Comparison of ENCODE assay signal across 31 cellular contexts in the genomic region with DNA sequence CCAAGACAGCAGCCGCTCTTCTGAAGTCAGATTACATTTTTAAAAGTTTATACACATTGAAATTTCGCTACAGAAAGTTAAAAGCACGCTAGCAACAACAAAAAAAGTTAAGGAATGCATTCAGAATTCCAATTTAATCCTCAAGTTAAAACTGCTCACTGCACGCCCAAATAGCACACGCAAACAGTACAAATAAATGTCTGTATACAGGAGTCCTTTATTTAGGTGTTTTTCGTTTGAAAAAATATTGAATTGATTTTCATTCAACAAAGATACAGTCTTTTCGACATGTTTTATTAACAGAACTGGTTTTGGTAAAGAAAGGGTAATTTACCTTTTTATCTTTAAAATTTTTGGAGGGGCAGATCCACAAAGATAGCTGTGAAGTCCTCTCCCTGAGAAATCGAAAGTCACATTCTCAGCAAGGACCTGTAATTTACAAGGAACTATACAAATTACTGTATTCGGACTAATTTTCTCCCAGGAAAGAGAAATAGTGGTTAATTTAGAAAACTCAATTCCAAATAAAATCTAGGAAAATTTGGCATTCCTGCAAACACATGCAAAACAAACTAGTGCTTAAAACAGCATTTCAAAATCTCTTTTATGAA. TPM values are rescaled to one million over a fixed set of nuclear protein-coding genes. Genes with fewer than 3 reads are reported as not detected.
DNase-seq lines count a peak whose midpoint lies in the region; ATAC-seq, FAIRE-seq and TF ChIP-seq lines count a peak whose summit lies in the region.
"Had no signal": no experiment of that assay in that cellular context is flagged by ENCODE, and none has a peak within 500 bp of the region (broad histone marks: within the 10 kb centered on the region; RNA-seq: fewer than 3 reads in every experiment).

No MANE protein-coding gene starts in this region.

- H2AFZ ChIP-seq in K562 (ENCODE audit: low read depth, low read length) (no peak overlapping the region), Karpas-422 (ENCODE audit: low read length) (no peak overlapping the region)
- H2AFZ ChIP-seq: GM23248, parathyroid adenoma had no signal

- H3K9me3 ChIP-seq in K562 (replicated peaks; ENCODE audit: control insufficient read depth, insufficient read depth, low read depth, low read length) (no peaks in the 10 kb centered on the region; the same call in 1 of the 2 replicates), muscle layer of colon (ENCODE audit: low read length) (no peaks in the 10 kb centered on the region), transverse colon (no peaks in the 10 kb centered on the region), Karpas-422 (ENCODE audit: low read length) (no peaks in the 10 kb centered on the region)
- no peaks in the 10 kb centered on the region for H3K9me3 ChIP-seq in CD8-positive, alpha-beta T cell (ENCODE audit: low read length)
- H3K9me3 ChIP-seq: SK-N-SH, stomach had no signal

- DNase-seq in NCI-H510A treated with DMSO at 0.1 percent for 48 hours (lab: John Stamatoyannopoulos, UW), result peak; percentile 58
- DNase-seq in NCI-H510A (lab: John Stamatoyannopoulos, UW), result no peak
- DNase-seq in K562 (ENCODE audit: extremely low read depth in 1 of 4, low spot score in 3 of 4), result no peak
- DNase-seq in transverse colon, result no peak
- no peak for DNase-seq in Karpas-422
- no peak for DNase-seq in activated CD8-positive, alpha-beta memory T cell treated with anti-CD3 and anti-CD28 coated beads, Interleukin-2, amount 50 U/mL, for 48 hours
- DNase-seq in CD8-positive, alpha-beta T cell, result no peak
- DNase-seq: activated CD4-positive, alpha-beta T cell treated with anti-CD3 and anti-CD28 coated beads, Interleukin-2, amount 10 ng/mL, durations not matched to agents 7 days and 5 days; AML-193; aorta; central memory CD4-positive, alpha-beta T cell; dermis blood vessel endothelial cell; GF-D8; GM23248; head of caudate nucleus; NCI-H187; RPMI8226; stomach; T-helper 17 cell had no signal

- H3K36me3 Mint-ChIP-seq in CD8-positive, alpha-beta T cell, result no peaks in the 10 kb centered on the region
- H3K36me3 Mint-ChIP-seq: natural killer cell treated with Interleukin-12 subunit alpha and Interleukin-12 subunit beta and Interleukin-15 and Interleukin-18, amount 100 ng/mL, for 72 hours had no signal

- no peak for TF ChIP-seq POLR2A in K562 (conservative IDR thresholded peaks at IDR 0.05)
- no peak for TF ChIP-seq POLR2A in transverse colon (IDR thresholded peaks at IDR 0.05)

- no peak for FAIRE-seq in K562 (lab: Jason Lieb, UNC)

- 0% methylated on average over 8 of the region's 9 CpGs for WGBS in K562 (ENCODE audit: insufficient coverage, low coverage, missing lambda C conversion rate)
- 11 to 14% methylated on average over 9 of the region's 9 CpGs for WGBS in transverse colon (ENCODE audit: low coverage in 1 of 2), 2 donors

- BruUV-seq in K562 (replicated peaks; lab: Mats Ljungman, UMichigan), result no TSS peak

- peaks cover 22 to 57% of the 10 kb centered on the region in 2 experiments; a peak in 4 of 5 replicates for H3K27me3 ChIP-seq in K562 (ENCODE audit: control insufficient read depth in 2 of 2, insufficient read depth in 2 of 2, low read length in 2 of 2)
- peaks cover 0 to 13% of the 10 kb centered on the region in 2 donors for H3K27me3 ChIP-seq in muscle layer of colon (ENCODE audit: control insufficient read depth in 1 of 2, insufficient read depth in 2 of 2, low read length in 2 of 2)
- peaks cover 97% of the 10 kb centered on the region for H3K27me3 ChIP-seq in transverse colon
- no peaks in the 10 kb centered on the region for H3K27me3 ChIP-seq in Karpas-422 (ENCODE audit: low read length)
- H3K27me3 ChIP-seq in CD8-positive, alpha-beta T cell (ENCODE audit: insufficient read depth, low read length), result peaks cover 44% of the 10 kb centered on the region

- H3K9me1 ChIP-seq in K562 (ENCODE audit: control insufficient read depth, insufficient read depth, low read length), result no peaks in the 10 kb centered on the region

- in situ Hi-C loops in K562 (cut with MboI), result no loop called here
- in situ Hi-C loops in transverse colon (cut with MboI; ENCODE audit: low pct_ligation_motif_present in 1 of 4, low pct_unique_long_range_greater_than_20kb in 1 of 4, low sequenced_read_pairs in 3 of 4), result loop anchor here in 1 of 4 donors (10.0 kb wide), 1 partner anchor 94 kb away; a partner anchor contains a TSS

- TF ChIP-seq RAD21 in K562 (CRISPR knock-in tag; conservative IDR thresholded peaks at IDR 0.05 in 1 of 2, IDR thresholded peaks at IDR 0.05 in 1 of 2), result no peak

- TF ChIP-seq CTCF in K562 (IDR thresholded peaks at IDR 0.05 in 2 of 3, conservative IDR thresholded peaks at IDR 0.05 in 1 of 3; ENCODE audit: insufficient read depth in 2 of 3, low read depth in 1 of 3, low read length in 3 of 3) (no peak), transverse colon (IDR thresholded peaks at IDR 0.05) (no peak)
- no peak for TF ChIP-seq CTCF in CD8-positive, alpha-beta T cell (IDR thresholded peaks at IDR 0.05)

- POLR2A ChIA-PET in K562 (lab: Yijun Ruan, JAX), result no interaction called here
- POLR2A ChIA-PET in CD8-positive, alpha-beta T cell (lab: Charles Lee), result no interaction called here

- peaks cover 43% of the 10 kb centered on the region for H3K4me1 Mint-ChIP-seq in CD8-positive, alpha-beta T cell (ENCODE audit: low read depth)

- H3K27ac ChIP-seq in K562 (ENCODE audit: extremely low read depth, low read depth, low read length) (no peak overlapping the region), muscle layer of colon (ENCODE audit: low read depth, low read length) (peak overlapping the region; percentile 95), transverse colon (peak overlapping the region; percentile 86 to 94 (median 90)), Karpas-422 (ENCODE audit: low read length) (no peak overlapping the region)
- H3K27ac ChIP-seq in CD8-positive, alpha-beta T cell (ENCODE audit: low read depth, low read length), result no peak overlapping the region
- H3K27ac ChIP-seq: GM23248, parathyroid adenoma, upper lobe of left lung, VCaP had no signal

- CTCF ChIA-PET in K562 (lab: Yijun Ruan, JAX; ENCODE audit: low intra/inter-chr PET ratio), result no interaction called here
- CTCF ChIA-PET in CD8-positive, alpha-beta T cell (lab: Charles Lee), result no interaction called here

- ATAC-seq in K562, result no peak
- no peak for ATAC-seq in CD8-positive, alpha-beta T cell
- ATAC-seq: activated naive CD4-positive, alpha-beta T cell treated with anti-CD3 and anti-CD28 coated beads, Interleukin-2, amount 50 U/mL, for 72 hours; activated T-helper 17 cell treated with anti-CD3 and anti-CD28 coated beads, Interleukin-2, amount 50 U/mL, for 72 hours; left lobe of liver; sciatic nerve; T-helper 17 cell had no signal

- H3K9me3 Mint-ChIP-seq in CD8-positive, alpha-beta T cell, result no peaks in the 10 kb centered on the region
- H3K9me3 Mint-ChIP-seq: activated T-helper 17 cell treated with anti-CD3 and anti-CD28 coated beads, Interleukin-2, amount 50 U/mL, for 72 hours; natural killer cell treated with Interleukin-12 subunit alpha and Interleukin-12 subunit beta and Interleukin-15 and Interleukin-18, amount 100 ng/mL, for 72 hours had no signal

- no peak overlapping the region for H3K27ac Mint-ChIP-seq in CD8-positive, alpha-beta T cell
- H3K27ac Mint-ChIP-seq: activated CD4-positive, alpha-beta T cell treated with anti-CD3 and anti-CD28 coated beads, Interleukin-2, amount 10 ng/mL, durations not matched to agents 7 days and 5 days; activated naive CD4-positive, alpha-beta T cell treated with anti-CD3 and anti-CD28 coated beads, Interleukin-2, amount 50 U/mL, for 72 hours; activated T-helper 17 cell treated with anti-CD3 and anti-CD28 coated beads, Interleukin-2, amount 50 U/mL, for 72 hours; natural killer cell treated with Interleukin-12 subunit alpha and Interleukin-12 subunit beta and Interleukin-15 and Interleukin-18, amount 100 ng/mL, for 72 hours; T-helper 17 cell had no signal

- H3K36me3 ChIP-seq in K562 (ENCODE audit: control insufficient read depth, insufficient read depth, low read length) (no peaks in the 10 kb centered on the region), muscle layer of colon (ENCODE audit: insufficient read depth, low read length) (no peaks in the 10 kb centered on the region), transverse colon (no peaks in the 10 kb centered on the region), Karpas-422 (ENCODE audit: insufficient read depth, low read length) (no peaks in the 10 kb centered on the region)
- no peaks in the 10 kb centered on the region for H3K36me3 ChIP-seq in CD8-positive, alpha-beta T cell (ENCODE audit: insufficient read depth, low read length)
- H3K36me3 ChIP-seq: stomach, upper lobe of left lung had no signal

- peaks cover 82% of the 10 kb centered on the region for H3K27me3 Mint-ChIP-seq in CD8-positive, alpha-beta T cell (ENCODE audit: low read depth)

- H4K20me1 ChIP-seq in K562 (replicated peaks; ENCODE audit: control insufficient read depth, insufficient read depth, low read length) (0 out of 2 replicates have a peak, but pooled peaks cover 3% of the 10 kb centered on the region), Karpas-422 (ENCODE audit: insufficient read depth, low read depth, low read length) (no peaks in the 10 kb centered on the region)

- H3K4me3 ChIP-seq in K562 (no peak overlapping the region), muscle layer of colon (ENCODE audit: low read depth in 1 of 2, low read length in 2 of 2) (peak overlapping the region; percentile 22 to 95), transverse colon (peak overlapping the region in 3 of 4 donors; percentile 7 to 55 (median 46)), Karpas-422 (ENCODE audit: low read length) (no peak overlapping the region)
- H3K4me3 ChIP-seq in CD8-positive, alpha-beta T cell (ENCODE audit: low read depth, low read length), result no peak overlapping the region
- H3K4me3 ChIP-seq: GM23248, upper lobe of left lung had no signal

- no peak for TF ChIP-seq EP300 in K562 (IDR thresholded peaks at IDR 0.05; ENCODE audit: low read length)
- no peak for TF ChIP-seq EP300 in transverse colon (IDR thresholded peaks at IDR 0.05; ENCODE audit: low read depth)

- H3K4me2 ChIP-seq in K562 (ENCODE audit: insufficient read depth, low read length), result no peak overlapping the region
- no peak overlapping the region for H3K4me2 ChIP-seq in Karpas-422 (ENCODE audit: low read depth, low read length, poor library complexity, severe bottlenecking)
- H3K4me2 ChIP-seq: SK-N-SH had no signal

- H3K4me1 ChIP-seq in K562 (replicated peaks in 1 of 2; ENCODE audit: control insufficient read depth in 2 of 2, insufficient read depth in 2 of 2, low read length in 2 of 2) (peaks cover 0 to 28% of the 10 kb centered on the region in 2 experiments; a peak in 2 of 5 replicates), muscle layer of colon (ENCODE audit: insufficient read depth, low read length) (peaks cover 43% of the 10 kb centered on the region), transverse colon (peaks cover 0 to 40% (median 4%) of the 10 kb centered on the region in 4 donors), Karpas-422 (ENCODE audit: low read length) (peaks cover 5% of the 10 kb centered on the region; the same call in 1 of the 2 replicates)
- peaks cover 10% of the 10 kb centered on the region for H3K4me1 ChIP-seq in CD8-positive, alpha-beta T cell (ENCODE audit: insufficient read depth, low read length)
- H3K4me1 ChIP-seq: parathyroid adenoma had no signal

- intact Hi-C loops in K562 (cut with micrococcal nuclease) (no loop called here), transverse colon (cut with DNase I; ENCODE audit: low total_unique reads) (no loop called here)
- intact Hi-C loops in CD8-positive, alpha-beta T cell (cut with DNase I, micrococcal nuclease), result no loop called here

- no peaks in the 10 kb centered on the region for H3K9me2 ChIP-seq in Karpas-422 (replicated peaks; ENCODE audit: insufficient read depth, low read length)
- H3K9me2 ChIP-seq: SK-N-SH had no signal

- H3K79me2 ChIP-seq in K562 (ENCODE audit: control insufficient read depth, insufficient read depth, low read length) (no peaks in the 10 kb centered on the region), Karpas-422 (ENCODE audit: low read length) (no peaks in the 10 kb centered on the region)
- H3K79me2 ChIP-seq: parathyroid adenoma had no signal

- H3K4me3 Mint-ChIP-seq in CD8-positive, alpha-beta T cell, result no peak overlapping the region
- H3K4me3 Mint-ChIP-seq: activated CD4-positive, alpha-beta T cell treated with anti-CD3 and anti-CD28 coated beads, Interleukin-2, amount 10 ng/mL, durations not matched to agents 7 days and 5 days; activated T-helper 17 cell treated with anti-CD3 and anti-CD28 coated beads, Interleukin-2, amount 50 U/mL, for 72 hours; natural killer cell treated with Interleukin-12 subunit alpha and Interleukin-12 subunit beta and Interleukin-15 and Interleukin-18, amount 100 ng/mL, for 72 hours; T-helper 17 cell had no signal

- H3K9ac ChIP-seq in K562 (ENCODE audit: insufficient read depth in 1 of 2, low read depth in 2 of 2, low read length in 2 of 2), result no peak overlapping the region
- peak overlapping the region; percentile 97 for H3K9ac ChIP-seq in muscle layer of colon (ENCODE audit: low read length)
- no peak overlapping the region for H3K9ac ChIP-seq in Karpas-422 (ENCODE audit: low read length)
- H3K9ac ChIP-seq: GM23248, parathyroid adenoma, SK-N-SH had no signal

RNA-seq across cellular contexts. Expression of a gene that starts 4.4 kb away (rescaled TPM):
- not detected in 2 replicates for total RNA-seq in K562 (2011; cell fraction: chromatin; rRNA removed; ENCODE audit: low replicate concordance)
- not detected in 2 replicates for total RNA-seq in K562 (2011; cell fraction: nucleolus; rRNA removed)
- total RNA-seq in K562 (2011; cell fraction: nucleoplasm; rRNA removed), result not detected in 2 replicates
- not detected in 2 replicates for total RNA-seq in K562 (2014; rRNA removed)
- not detected in 2 replicates for total RNA-seq in K562 (2014; rRNA removed; fragmentation: Illumina TruSeq; extraction: Trizol)
- not detected in 2 replicates for total RNA-seq in K562 (2015; rRNA removed; fragmentation: Illumina TruSeq; extraction: Trizol)
- not detected in 2 replicates for total RNA-seq in K562 (2021)
- polyA plus RNA-seq in K562 (2011; rRNA removed), result not detected in 2 replicates
- polyA plus RNA-seq in K562 (2011; cell fraction: cytosol; rRNA removed), result not detected in 2 replicates
- not detected in 2 replicates for polyA plus RNA-seq in K562 (2011; cell fraction: nucleus; rRNA removed)
- not detected in 2 replicates for polyA plus RNA-seq in K562 (2012)
- polyA plus RNA-seq in K562 (2014; fragmentation: Illumina TruSeq; extraction: Trizol), result not detected in 2 replicates
- not detected for polyA plus RNA-seq in K562 (2014; fragmentation: Nextera tagmentation; extraction: Ambion mirVana)
- polyA plus RNA-seq in K562 (2014; rRNA removed), result not detected in 2 replicates
- polyA minus RNA-seq in K562 (2011; rRNA and poly(A)+ RNA removed), result not detected in 2 replicates
- polyA minus RNA-seq in K562 (2011; cell fraction: cytosol; rRNA and poly(A)+ RNA removed), result not detected in 2 replicates
- not detected in 2 replicates for polyA minus RNA-seq in K562 (2011; cell fraction: nucleus; rRNA and poly(A)+ RNA removed)
- total RNA-seq in transverse colon, result 10 to 100 TPM in 2 of 4 donors, 1 to 10 TPM in 2; 7.0 to 11.1 (median 9.7) TPM
- total RNA-seq in Karpas-422 (2014; rRNA removed; shearing (Covaris generic); ENCODE audit: low replicate concordance), result not detected in 2 replicates
- not detected for total RNA-seq in CD8-positive, alpha-beta T cell
- total RNA-seq: activated CD4-positive, alpha-beta T cell treated with anti-CD3 and anti-CD28 coated beads, Interleukin-2, amount 10 ng/mL, durations not matched to agents 7 days and 5 days; activated naive CD4-positive, alpha-beta T cell treated with anti-CD3 and anti-CD28 coated beads, Interleukin-2, amount 50 U/mL, for 72 hours; activated T-helper 17 cell treated with anti-CD3 and anti-CD28 coated beads, Interleukin-2, amount 50 U/mL, for 72 hours; dermis blood vessel endothelial cell; endothelial cell of umbilical vein; GM23248; HT-29; natural killer cell treated with Interleukin-12 subunit alpha and Interleukin-12 subunit beta and Interleukin-15 and Interleukin-18, amount 100 ng/mL, for 72 hours; sciatic nerve; T-helper 17 cell had no signal
- polyA plus RNA-seq: endothelial cell of umbilical vein, GM23248, SK-N-SH had no signal

Comparison
In these comparisons a context has a peak if more than half of its experiments do, and no peak if none do; other contexts are left out.
1. H3K27ac ChIP-seq: peak in muscle layer of colon (single experiment) and transverse colon (4 of 4); none in K562 (single experiment), Karpas-422 (single experiment) and CD8-positive, alpha-beta T cell (single experiment).
2. H3K4me3 ChIP-seq: peak in muscle layer of colon (2 of 2) and transverse colon (3 of 4); none in K562 (single experiment), Karpas-422 (single experiment) and CD8-positive, alpha-beta T cell (single experiment).